15 cellular contexts compared by ENCODE assay signal in the genomic region with DNA sequence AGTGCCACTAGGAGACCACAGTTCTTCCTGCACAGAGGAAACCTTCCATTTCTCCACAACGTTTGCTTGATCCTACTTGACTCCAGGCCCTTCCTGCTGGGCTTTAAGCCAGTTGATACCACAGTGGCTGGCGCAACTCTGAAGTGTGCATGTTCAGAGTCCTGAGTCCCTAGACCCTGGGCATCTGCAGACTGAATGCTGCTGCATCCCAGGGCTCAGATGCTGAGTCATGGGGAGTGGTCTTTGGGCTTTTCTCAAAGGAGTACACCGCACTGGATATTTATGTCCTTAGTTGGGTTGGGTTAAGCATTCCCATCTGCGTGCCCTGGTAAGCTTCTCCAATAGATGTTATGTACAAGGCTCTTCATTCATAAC.
"Had no signal": no experiment of that assay in that cellular context is flagged by ENCODE, and none has a peak within 500 bp of the region (broad histone marks: within the 10 kb centered on the region; RNA-seq: fewer than 3 reads in every experiment).

No MANE protein-coding gene starts in this region.

- H3K4me3 Mint-ChIP-seq: activated CD4-positive, alpha-beta memory T cell treated with anti-CD3 and anti-CD28 coated beads for 36 hours; activated naive CD8-positive, alpha-beta T cell; activated T-cell treated with anti-CD3 and anti-CD28 coated beads, Interleukin-2, amount 50 U/mL, for 4 hours; endodermal cell; natural killer cell treated with Interleukin-12 subunit alpha and Interleukin-12 subunit beta and Interleukin-15 and Interleukin-18, amount 100 ng/mL, for 72 hours; stimulated activated naive CD8-positive, alpha-beta T cell treated with anti-CD3 and anti-CD28 coated beads, Interleukin-15, amount 100 ng/mL, for 72 hours had no signal

- DNase-seq: activated CD4-positive, alpha-beta memory T cell treated with anti-CD3 and anti-CD28 coated beads for 36 hours; activated gamma-delta T cell; activated T-cell treated with anti-CD3 and anti-CD28 coated beads, Interleukin-2, amount 50 U/mL, for 4 hours; amygdala; dermis blood vessel endothelial cell; endodermal cell; erythroblast; left cardiac atrium; stimulated activated CD4-positive, alpha-beta T cell treated with anti-CD3 and anti-CD28 coated beads, Interleukin-4, amount 100 ng/mL, for 1 hour; stimulated activated CD8-positive, alpha-beta memory T cell treated with anti-CD3 and anti-CD28 coated beads, Interleukin-4, amount 100 ng/mL, for 48 hours; stimulated activated naive CD8-positive, alpha-beta T cell treated with anti-CD3 and anti-CD28 coated beads, Interleukin-15, amount 100 ng/mL, for 72 hours; testis had no signal

- H3K4me1 Mint-ChIP-seq: stimulated activated naive CD8-positive, alpha-beta T cell treated with anti-CD3 and anti-CD28 coated beads, Interleukin-15, amount 100 ng/mL, for 72 hours had no signal

- H3K27me3 ChIP-seq: testis had no signal

- H3K27ac ChIP-seq: testis, VCaP had no signal

- ATAC-seq: activated T-cell treated with anti-CD3 and anti-CD28 coated beads, Interleukin-2, amount 50 U/mL, for 4 hours; left cardiac atrium; stimulated activated naive CD8-positive, alpha-beta T cell treated with anti-CD3 and anti-CD28 coated beads, Interleukin-15, amount 100 ng/mL, for 72 hours had no signal

- H3K4me3 ChIP-seq: testis had no signal

- H3K36me3 Mint-ChIP-seq: natural killer cell treated with Interleukin-12 subunit alpha and Interleukin-12 subunit beta and Interleukin-15 and Interleukin-18, amount 100 ng/mL, for 72 hours had no signal

- H3K27ac Mint-ChIP-seq: activated CD4-positive, alpha-beta memory T cell treated with anti-CD3 and anti-CD28 coated beads for 36 hours; activated naive CD8-positive, alpha-beta T cell; endodermal cell; natural killer cell treated with Interleukin-12 subunit alpha and Interleukin-12 subunit beta and Interleukin-15 and Interleukin-18, amount 100 ng/mL, for 72 hours; stimulated activated naive CD8-positive, alpha-beta T cell treated with anti-CD3 and anti-CD28 coated beads, Interleukin-15, amount 100 ng/mL, for 72 hours had no signal
